Comparison of ENCODE assay signal across 8 cellular contexts in genomic region chr4:119211856-119212250, GRCh38. TPM values are rescaled to one million over a fixed set of nuclear protein-coding genes. Genes with fewer than 3 reads are reported as not detected.
A peak's percentile ranks its signal among the peaks of the same experiment; 100 is the strongest.
DNase-seq lines count a peak whose midpoint lies in the region; ATAC-seq and TF ChIP-seq lines count a peak whose summit lies in the region.

No MANE protein-coding gene starts in this region.

- H3K27ac ChIP-seq in heart left ventricle, result peak overlapping the region; percentile 88 to 99 (median 96)
- peak overlapping the region; percentile 88 for H3K27ac ChIP-seq in right cardiac atrium (ENCODE audit: low read length)
- peak overlapping the region; percentile 97 for H3K27ac ChIP-seq in skeletal muscle tissue (ENCODE audit: low read depth, low read length)

- WGBS in heart left ventricle, 4 donors, result 1 to 2% (median 2%) methylated on average over 13 of the region's 13 CpGs
- under 1% methylated on average over 13 of the region's 13 CpGs for WGBS in right cardiac atrium

- H3K36me3 ChIP-seq in heart left ventricle (peaks cover 0 to 3% (median 0%) of the 10 kb centered on the region in 9 donors), skeletal muscle tissue (ENCODE audit: control insufficient read depth in 3 of 3, insufficient read depth in 3 of 3, low read length in 3 of 3) (no peaks in the 10 kb centered on the region)

- DNase-seq in heart left ventricle (peak in 1 of 5 donors; percentile 18), left ventricle myocardium superior (no peak), right cardiac atrium (no peak), NCI-H82 (lab: John Stamatoyannopoulos, UW) (no peak), cerebellum (ENCODE audit: low spot score) (no peak)

- H3K4me1 ChIP-seq in heart left ventricle (peaks cover 0 to 46% (median 16%) of the 10 kb centered on the region in 12 donors), right cardiac atrium (ENCODE audit: control insufficient read depth, insufficient read depth, low read length) (peaks cover 2% of the 10 kb centered on the region), skeletal muscle tissue (ENCODE audit: control insufficient read depth in 3 of 3, insufficient read depth in 3 of 3, low read length in 3 of 3) (peaks cover 0 to 10% (median 2%) of the 10 kb centered on the region in 3 donors)

- H3K27me3 ChIP-seq in heart left ventricle, result no peaks in the 10 kb centered on the region
- no peaks in the 10 kb centered on the region for H3K27me3 ChIP-seq in right cardiac atrium (ENCODE audit: control insufficient read depth, insufficient read depth)
- no peaks in the 10 kb centered on the region for H3K27me3 ChIP-seq in skeletal muscle tissue (ENCODE audit: control insufficient read depth in 3 of 3, insufficient read depth in 3 of 3, low read length in 3 of 3)

- H3K4me3 ChIP-seq in heart left ventricle, result peak overlapping the region; percentile 50 to 93 (median 83)
- H3K4me3 ChIP-seq in WI38 (ENCODE audit: low read depth, low read length), result peak overlapping the region; percentile 86
- H3K4me3 ChIP-seq in right cardiac atrium (ENCODE audit: low read length), result peak overlapping the region; percentile 75
- peak overlapping the region; percentile 87 to 94 (median 92) for H3K4me3 ChIP-seq in skeletal muscle tissue (ENCODE audit: low read length in 3 of 3)

- TF ChIP-seq POLR2A in heart left ventricle (IDR thresholded peaks at IDR 0.05), result no peak

- ATAC-seq in heart left ventricle, result peak in 1 of 4 donors; percentile 1
- ATAC-seq in left ventricle myocardium superior, result no peak
- ATAC-seq in HG03060 (IDR thresholded peaks at IDR 0.05; ENCODE audit: low read depth, unreplicated experiment), result peak; percentile 4
- ATAC-seq in right cardiac atrium, result no peak

- H3K9me3 ChIP-seq in heart left ventricle (no peaks in the 10 kb centered on the region), right cardiac atrium (ENCODE audit: control insufficient read depth, low read length) (no peaks in the 10 kb centered on the region), skeletal muscle tissue (ENCODE audit: control insufficient read depth in 3 of 3, low read length in 3 of 3) (no peaks in the 10 kb centered on the region)

- intact Hi-C loops in heart left ventricle (cut with DNase I) (loop anchor here in 8 of 10 donors (5.0 to 10.0 kb wide), 9 partner anchors 35 to 235 kb away; no protein-coding TSS in a partner anchor), left ventricle myocardium superior (cut with micrococcal nuclease) (no loop called here), right cardiac atrium (cut with DNase I) (no loop called here)

- H3K9ac ChIP-seq in skeletal muscle tissue (ENCODE audit: low read depth in 1 of 3, low read length in 3 of 3), result peak overlapping the region; percentile 98 to 99 (median 98)

- no peak for TF ChIP-seq CTCF in heart left ventricle (IDR thresholded peaks at IDR 0.05)
- TF ChIP-seq CTCF in WI38 (IDR thresholded peaks at IDR 0.05; ENCODE audit: low read depth, low read length), result no peak

RNA-seq across cellular contexts. Expression of gene USP53, which starts 0.7 kb away (rescaled TPM):
- total RNA-seq in heart left ventricle (10 to 100 TPM; 32.9 to 52.9 (median 43.7) TPM), left ventricle myocardium superior (34.6 TPM), right cardiac atrium (10 to 100 TPM; 47.7 to 62.4 (median 50.9) TPM), skeletal muscle tissue (13.0 TPM), cerebellum (13.8 TPM)
- polyA plus RNA-seq in heart left ventricle (10 to 100 TPM; 24.2 to 44.4 TPM), right cardiac atrium (26.5 TPM)

Comparison
In these comparisons a context has a peak if more than half of its experiments do, and no peak if none do; other contexts are left out.
1. intact Hi-C loops: an anchor here in heart left ventricle (5.0 to 10.0 kb wide); none called in left ventricle myocardium superior and right cardiac atrium.